ENCODE assay signal across 13 cellular contexts in the genomic region with DNA sequence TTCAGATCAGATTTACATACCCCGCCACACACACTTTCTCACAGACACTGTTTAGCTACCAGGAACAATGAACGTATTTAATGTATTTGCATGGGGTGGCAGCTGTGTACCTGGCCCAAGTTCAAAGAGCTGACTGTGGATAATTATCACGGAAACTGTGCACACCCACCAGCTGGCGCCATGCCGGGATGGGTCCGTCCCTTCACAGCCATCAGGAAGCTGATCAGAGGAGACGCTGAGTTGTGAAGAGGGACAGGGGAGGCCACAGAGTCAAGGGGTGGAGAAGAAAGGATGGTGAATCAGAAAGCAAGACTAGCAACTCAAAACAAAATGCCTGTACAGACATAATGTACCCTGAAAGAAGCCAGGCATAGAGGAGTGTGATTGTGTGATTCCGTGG. TPM values are rescaled to one million over a fixed set of nuclear protein-coding genes. Genes with fewer than 3 reads are reported as not detected.
DNase-seq lines count a peak whose midpoint lies in the region; ATAC-seq lines count a peak whose summit lies in the region.
"Had no signal": no experiment of that assay in that cellular context is flagged by ENCODE, and none has a peak within 500 bp of the region (broad histone marks: within the 10 kb centered on the region; RNA-seq: fewer than 3 reads in every experiment).

No MANE protein-coding gene starts in this region.

- intact Hi-C loops in left cardiac atrium (cut with DNase I), result no loop called here

- H3K36me3 Mint-ChIP-seq in activated naive CD4-positive, alpha-beta T cell treated with anti-CD3 and anti-CD28 coated beads, Interleukin-2, amount 10 ng/mL, durations not matched to agents 7 days and 5 days, result no peaks in the 10 kb centered on the region

- H3K4me3 Mint-ChIP-seq in activated naive CD4-positive, alpha-beta T cell treated with anti-CD3 and anti-CD28 coated beads, Interleukin-2, amount 10 ng/mL, durations not matched to agents 7 days and 5 days, result no peak overlapping the region
- peak overlapping the region; percentile 18 to 57 for H3K4me3 Mint-ChIP-seq in stimulated activated naive CD8-positive, alpha-beta T cell treated with anti-CD3 and anti-CD28 coated beads, Interleukin-15, amount 100 ng/mL, for 72 hours
- H3K4me3 Mint-ChIP-seq: neural crest cell; stimulated activated naive CD8-positive, alpha-beta T cell treated with anti-CD3 and anti-CD28 coated beads, Interleukin-15, Interleukin-2, amounts not matched to agents 100 ng/mL and 50 ng/mL, for 24 hours had no signal

- H3K9me3 Mint-ChIP-seq in activated naive CD4-positive, alpha-beta T cell treated with anti-CD3 and anti-CD28 coated beads, Interleukin-2, amount 10 ng/mL, durations not matched to agents 7 days and 5 days, result no peaks in the 10 kb centered on the region
- no peaks in the 10 kb centered on the region for H3K9me3 Mint-ChIP-seq in stimulated activated naive CD8-positive, alpha-beta T cell treated with anti-CD3 and anti-CD28 coated beads, Interleukin-15, amount 100 ng/mL, for 72 hours
- H3K9me3 Mint-ChIP-seq: stimulated activated naive CD8-positive, alpha-beta T cell treated with anti-CD3 and anti-CD28 coated beads, Interleukin-15, Interleukin-2, amounts not matched to agents 100 ng/mL and 50 ng/mL, for 24 hours had no signal

- peak; percentile 78 for ATAC-seq in stimulated activated naive CD8-positive, alpha-beta T cell treated with anti-CD3 and anti-CD28 coated beads, Interleukin-15, amount 100 ng/mL, for 72 hours
- ATAC-seq in GM18498 (IDR thresholded peaks at IDR 0.05; ENCODE audit: unreplicated experiment) (no peak), left cardiac atrium (no peak)

- peak; percentile 40 for DNase-seq in activated naive CD4-positive, alpha-beta T cell treated with Interleukin-2 at 50 U/mL for 16 hours
- DNase-seq in activated naive CD4-positive, alpha-beta T cell treated with anti-CD3 and anti-CD28 coated beads, Interleukin-2, amount 10 ng/mL, durations not matched to agents 7 days and 5 days, result no peak
- DNase-seq in NCI-H524 treated with DMSO at 0.1 percent for 48 hours (lab: John Stamatoyannopoulos, UW) (peak; percentile 57), AG08395 (ENCODE audit: low spot score) (no peak), left cardiac atrium (no peak)
- no peak for DNase-seq in stimulated activated naive CD8-positive, alpha-beta T cell treated with anti-CD3 and anti-CD28 coated beads, Interleukin-15, amount 100 ng/mL, for 72 hours
- DNase-seq: amniotic stem cell, SK-N-SH had no signal

- CTCF ChIA-PET in activated naive CD4-positive, alpha-beta T cell treated with anti-CD3 and anti-CD28 coated beads, Interleukin-2, amount 10 ng/mL, durations not matched to agents 7 days and 5 days (lab: Charles Lee), result interaction anchor here (1.1 to 1.5 kb wide), 2 partner anchors 27 to 54 kb away, joined by 4 to 5 read pairs; no protein-coding TSS in a partner anchor

- H3K27ac Mint-ChIP-seq in activated naive CD4-positive, alpha-beta T cell treated with anti-CD3 and anti-CD28 coated beads, Interleukin-2, amount 10 ng/mL, durations not matched to agents 7 days and 5 days, result no peak overlapping the region
- H3K27ac Mint-ChIP-seq in stimulated activated naive CD8-positive, alpha-beta T cell treated with anti-CD3 and anti-CD28 coated beads, Interleukin-15, amount 100 ng/mL, for 72 hours, result peak overlapping the region in 1 of 2 donors; percentile 16
- H3K27ac Mint-ChIP-seq: stimulated activated naive CD8-positive, alpha-beta T cell treated with anti-CD3 and anti-CD28 coated beads, Interleukin-15, Interleukin-2, amounts not matched to agents 100 ng/mL and 50 ng/mL, for 24 hours had no signal

- peak overlapping the region; percentile 39 for H3K27ac ChIP-seq in cingulate gyrus (ENCODE audit: low read depth, low read length)

- H3K27me3 Mint-ChIP-seq in activated naive CD4-positive, alpha-beta T cell treated with anti-CD3 and anti-CD28 coated beads, Interleukin-2, amount 10 ng/mL, durations not matched to agents 7 days and 5 days, result peaks cover 47% of the 10 kb centered on the region
- H3K27me3 Mint-ChIP-seq in stimulated activated naive CD8-positive, alpha-beta T cell treated with anti-CD3 and anti-CD28 coated beads, Interleukin-15, amount 100 ng/mL, for 72 hours, result peaks cover 16% of the 10 kb centered on the region

- H3K4me1 Mint-ChIP-seq in activated naive CD4-positive, alpha-beta T cell treated with anti-CD3 and anti-CD28 coated beads, Interleukin-2, amount 10 ng/mL, durations not matched to agents 7 days and 5 days, result peaks cover 21% of the 10 kb centered on the region
- peaks cover 7% of the 10 kb centered on the region for H3K4me1 Mint-ChIP-seq in stimulated activated naive CD8-positive, alpha-beta T cell treated with anti-CD3 and anti-CD28 coated beads, Interleukin-15, amount 100 ng/mL, for 72 hours
- H3K4me1 Mint-ChIP-seq: neural crest cell had no signal

RNA-seq across cellular contexts. Expression of a gene that starts 13.1 kb away (rescaled TPM):
- not detected for total RNA-seq in left cardiac atrium
- total RNA-seq: glomerular endothelial cell, neural crest cell had no signal

RNA-seq across cellular contexts. Expression of a gene that starts 49.0 kb away (rescaled TPM):
- total RNA-seq in left cardiac atrium, result 1 to 10 TPM in 1 of 2 donors, not detected in 1; 1.5 TPM
- total RNA-seq: glomerular endothelial cell, neural crest cell had no signal

Comparison
In these comparisons a context has a peak if more than half of its experiments do, and no peak if none do; other contexts are left out.
1. DNase-seq: peak in activated naive CD4-positive, alpha-beta T cell treated with Interleukin-2 at 50 U/mL for 16 hours (single experiment) and NCI-H524 treated with DMSO at 0.1 percent for 48 hours (single experiment); none in activated naive CD4-positive, alpha-beta T cell treated with anti-CD3 and anti-CD28 coated beads, Interleukin-2, amount 10 ng/mL, durations not matched to agents 7 days and 5 days (single experiment), stimulated activated naive CD8-positive, alpha-beta T cell treated with anti-CD3 and anti-CD28 coated beads, Interleukin-15, amount 100 ng/mL, for 72 hours (0 of 2), AG08395 (single experiment) and left cardiac atrium (single experiment).